In genomic region chr9:100352727-100353505, GRCh38 we compare ENCODE assay signal across 8 cellular contexts. TPM values are rescaled to one million over a fixed set of nuclear protein-coding genes. Genes with fewer than 3 reads are reported as not detected.
DNase-seq lines count a peak whose midpoint lies in the region; ATAC-seq, FAIRE-seq and TF ChIP-seq lines count a peak whose summit lies in the region.

Gene TEX10 (minus strand): TSS chr9:100352942. CDS start chr9:100349363, 3,579 bp downstream.

- no peak for FAIRE-seq in D721Med (lab: Jason Lieb, UNC)

- CTCF ChIA-PET in OCI-LY7 (lab: Charles Lee; ENCODE audit: unreplicated experiment) = no interaction called here

- peak; percentile 75 for DNase-seq in D721Med (ENCODE audit: insufficient read length, low spot score)
- DNase-seq in HuH-7 (ENCODE audit: low spot score) = peak; percentile 89
- DNase-seq in OCI-LY7 (ENCODE audit: low spot score) = peak; percentile 94
- DNase-seq in activated T-cell treated with anti-CD3 and anti-CD28 coated beads for 24 hours (ENCODE audit: low read depth) = peak; percentile 84
- DNase-seq in epithelial cell of prostate (ENCODE audit: low read depth, low spot score) = peak; percentile 8
- DNase-seq in mucosa of descending colon = peak; percentile 92 to 93 (median 92)
- peak; percentile 65 to 78 for DNase-seq in stimulated activated CD8-positive, alpha-beta memory T cell treated with anti-CD3 and anti-CD28 coated beads, Interleukin-4, amount 100 ng/mL, for 1 hour (ENCODE audit: low read depth in 2 of 2, low spot score in 1 of 2)

- H3K9me2 ChIP-seq in OCI-LY7 (ENCODE audit: insufficient read depth, low read length) = no peaks in the 10 kb centered on the region

- ATAC-seq in GM21515 (IDR thresholded peaks at IDR 0.05; ENCODE audit: unreplicated experiment) (peak; percentile 84), mucosa of descending colon (peak; percentile 99)

- peaks cover 31% of the 10 kb centered on the region for H3K36me3 ChIP-seq in OCI-LY7 (ENCODE audit: insufficient read depth, low read length)
- no peaks in the 10 kb centered on the region for H3K36me3 ChIP-seq in mucosa of descending colon (ENCODE audit: low read depth)

- H3K4me1 ChIP-seq in OCI-LY7 (ENCODE audit: insufficient read depth, low read length, poor library complexity, severe bottlenecking) (peaks cover 51% of the 10 kb centered on the region), mucosa of descending colon (ENCODE audit: low read depth) (peaks cover 12% of the 10 kb centered on the region)

- peak within 1 kb of the TSS; percentile 69 for H3K27ac ChIP-seq in OCI-LY7 (ENCODE audit: low read depth, low read length, poor library complexity, severe bottlenecking)
- peak within 1 kb of the TSS; percentile 67 for H3K27ac ChIP-seq in epithelial cell of prostate

- TF ChIP-seq CTCF in D721Med (IDR thresholded peaks at IDR 0.05; ENCODE audit: insufficient read depth, missing control alignments) (no peak), OCI-LY7 (conservative IDR thresholded peaks at IDR 0.05; ENCODE audit: low read length) (no peak), mucosa of descending colon (IDR thresholded peaks at IDR 0.05) (no peak)

- peaks cover 56% of the 10 kb centered on the region for H3K79me2 ChIP-seq in OCI-LY7 (ENCODE audit: insufficient read depth, low read depth, low read length)

- TSS peak; percentile 90 for BruUV-seq in OCI-LY7 (replicated peaks; lab: Mats Ljungman, UMichigan)

- H2AFZ ChIP-seq in OCI-LY7 (ENCODE audit: low read length) = peak within 1 kb of the TSS; percentile 90

- POLR2A ChIA-PET in OCI-LY7 (lab: Charles Lee) = interaction anchor here (0.7 to 3.9 kb wide), 6 partner anchors 10 to 532 kb away, joined by 3 to 15 read pairs (median 6); partner anchors contain the start of genes MSANTD3 and NR4A3

- H3K9me3 ChIP-seq in OCI-LY7 (ENCODE audit: low read length) (peaks cover 31% of the 10 kb centered on the region), mucosa of descending colon (no peaks in the 10 kb centered on the region)

- peaks cover 33% of the 10 kb centered on the region for H4K20me1 ChIP-seq in OCI-LY7 (ENCODE audit: insufficient read depth, low read length)

- peak within 1 kb of the TSS; percentile 89 for H3K4me2 ChIP-seq in OCI-LY7 (ENCODE audit: low read length)

- intact Hi-C loops in OCI-LY7 (cut with micrococcal nuclease; ENCODE audit: unreplicated experiment) (loop anchor here (2.0 to 5.0 kb wide), 3 partner anchors 58 to 1131 kb away; partner anchors contain the start of genes ALG2, MSANTD3 and SEC61B), mucosa of descending colon (cut with DNase I, micrococcal nuclease) (no loop called here)

- peak within 1 kb of the TSS; percentile 91 for H3K4me3 ChIP-seq in OCI-LY7 (ENCODE audit: low read depth, low read length, poor library complexity, severe bottlenecking)
- H3K4me3 ChIP-seq in mucosa of descending colon = peak within 1 kb of the TSS; percentile 95

RNA-seq across cellular contexts. Expression of gene TEX10, which starts in this region (rescaled TPM):
- 39.2 and 43.9 TPM in 2 replicates for total RNA-seq in OCI-LY7 (2014; rRNA removed; shearing (Covaris generic))
- 38.4 and 44.9 TPM in 2 replicates for total RNA-seq in OCI-LY7 (2022)
- 10 to 100 TPM in 2 of 3 donors, 1 to 10 TPM in 1; 8.1 to 11.6 (median 11.0) TPM for total RNA-seq in mucosa of descending colon

Comparison
In these comparisons a context has a peak if more than half of its experiments do, and no peak if none do; other contexts are left out.
1. Peak in every context shown above with its lines: DNase-seq, ATAC-seq, H3K4me3 ChIP-seq and H3K27ac ChIP-seq.
2. DNase-seq: peak in every context shown above with its lines; median percentile 94 in OCI-LY7; 92 in mucosa of descending colon; 89 in HuH-7; 84 in activated T-cell treated with anti-CD3 and anti-CD28 coated beads for 24 hours; 75 in D721Med; 72 in stimulated activated CD8-positive, alpha-beta memory T cell treated with anti-CD3 and anti-CD28 coated beads, Interleukin-4, amount 100 ng/mL, for 1 hour; 8 in epithelial cell of prostate.